ENCODE assay signal across 25 cellular contexts in genomic region chr3:48244462-48244861, GRCh38. TPM values are rescaled to one million over a fixed set of nuclear protein-coding genes. Genes with fewer than 3 reads are reported as not detected.
DNase-seq lines count a peak whose midpoint lies in the region; ATAC-seq, FAIRE-seq and TF ChIP-seq lines count a peak whose summit lies in the region.
"Had no signal": no experiment of that assay in that cellular context is flagged by ENCODE, and none has a peak within 500 bp of the region (broad histone marks: within the 10 kb centered on the region; RNA-seq: fewer than 3 reads in every experiment).

No MANE protein-coding gene starts in this region.

- RAD21 ChIA-PET in GM12878 (lab: Charles Lee; ENCODE audit: unreplicated experiment), result interaction anchor here (2.3 to 3.1 kb wide), 2 partner anchors 156 to 192 kb away, joined by 9 to 21 read pairs; no protein-coding TSS in a partner anchor

- no TSS peak for BruUV-seq in GM12878 (replicated peaks; lab: Mats Ljungman, UMichigan)

- no peak for TF ChIP-seq EP300 in GM12878 (IDR thresholded peaks at IDR 0.05; ENCODE audit: borderline replicate concordance in 1 of 2, control insufficient read depth in 1 of 2, low read depth in 2 of 2, low read length in 2 of 2)

- H3K4me2 ChIP-seq in GM23338 (no peak overlapping the region), GM12878 (ENCODE audit: control insufficient read depth, insufficient read depth) (peak overlapping the region; percentile 23; the same call in 1 of the 2 replicates), neural progenitor cell (peak overlapping the region; percentile 91)
- H3K4me2 ChIP-seq: KMS-11, SK-N-SH had no signal

- TF ChIP-seq RAD21 in GM12878 (IDR thresholded peaks at IDR 0.05; ENCODE audit: insufficient read depth, low read depth, low read length), result no peak

- H3K36me3 ChIP-seq in GM23338 (ENCODE audit: insufficient read depth), result peaks cover 40% of the 10 kb centered on the region
- H3K36me3 ChIP-seq in GM12878 (ENCODE audit: control insufficient read depth in 2 of 2, insufficient read depth in 2 of 2, low read length in 1 of 2), result no peaks in the 10 kb centered on the region; a peak in 2 of 4 replicates
- H3K36me3 ChIP-seq in neural progenitor cell, result peaks cover 8% of the 10 kb centered on the region

- H3K4me3 ChIP-seq in GM23338 (peak overlapping the region; percentile 97; the same call in 1 of the 2 replicates), GM12878 (no peak overlapping the region), neural progenitor cell (no peak overlapping the region)

- no peak overlapping the region for H3K4me3 Mint-ChIP-seq in activated naive CD8-positive, alpha-beta T cell treated with anti-CD3 and anti-CD28 coated beads, Interleukin-2, amount 10 ng/mL, durations not matched to agents 7 days and 5 days
- no peak overlapping the region for H3K4me3 Mint-ChIP-seq in activated naive CD8-positive, alpha-beta T cell treated with anti-CD3 and anti-CD28 coated beads for 36 hours
- H3K4me3 Mint-ChIP-seq in GM23338 (peak overlapping the region; percentile 51; the same call in 1 of the 3 replicates), neural progenitor cell (no peak overlapping the region)
- H3K4me3 Mint-ChIP-seq: HFFc6 had no signal

- no peaks in the 10 kb centered on the region for H3K27me3 Mint-ChIP-seq in activated naive CD8-positive, alpha-beta T cell treated with anti-CD3 and anti-CD28 coated beads, Interleukin-2, amount 10 ng/mL, durations not matched to agents 7 days and 5 days
- no peaks in the 10 kb centered on the region for H3K27me3 Mint-ChIP-seq in activated naive CD8-positive, alpha-beta T cell treated with anti-CD3 and anti-CD28 coated beads for 36 hours
- peaks cover 5% of the 10 kb centered on the region for H3K27me3 Mint-ChIP-seq in GM23338 (ENCODE audit: insufficient read depth, low read depth, poor library complexity)
- no peaks in the 10 kb centered on the region for H3K27me3 Mint-ChIP-seq in neural progenitor cell (ENCODE audit: insufficient read depth, low read depth)

- H3K36me3 Mint-ChIP-seq in activated naive CD8-positive, alpha-beta T cell treated with anti-CD3 and anti-CD28 coated beads, Interleukin-2, amount 10 ng/mL, durations not matched to agents 7 days and 5 days, result peaks cover 19% of the 10 kb centered on the region
- peaks cover 26% of the 10 kb centered on the region for H3K36me3 Mint-ChIP-seq in activated naive CD8-positive, alpha-beta T cell treated with anti-CD3 and anti-CD28 coated beads for 36 hours
- H3K36me3 Mint-ChIP-seq in GM23338 (ENCODE audit: low read depth) (peaks cover 66% of the 10 kb centered on the region), neural progenitor cell (peaks cover 13% of the 10 kb centered on the region)

- H4K20me1 ChIP-seq in GM23338 (replicated peaks; ENCODE audit: insufficient read depth) (peaks cover 68% of the 10 kb centered on the region), GM12878 (ENCODE audit: control insufficient read depth, insufficient read depth) (no peaks in the 10 kb centered on the region), neural progenitor cell (ENCODE audit: low read depth) (peaks cover 42% of the 10 kb centered on the region)

- no peak for ATAC-seq in activated naive CD8-positive, alpha-beta T cell treated with anti-CD3 and anti-CD28 coated beads, Interleukin-2, amount 10 ng/mL, durations not matched to agents 7 days and 5 days (ENCODE audit: low read depth)
- ATAC-seq in GM23338 (no peak), GM12878 (no peak), GM18498 (IDR thresholded peaks at IDR 0.05; ENCODE audit: unreplicated experiment) (no peak), HG03378 (IDR thresholded peaks at IDR 0.05; ENCODE audit: unreplicated experiment) (no peak)
- ATAC-seq: Panc1 had no signal

- H3K27me3 ChIP-seq in GM23338 (ENCODE audit: insufficient read depth), result no peaks in the 10 kb centered on the region
- H3K27me3 ChIP-seq in GM12878 (replicated peaks in 1 of 2; ENCODE audit: control insufficient read depth in 2 of 2, insufficient read depth in 2 of 2, low read length in 1 of 2), result no peaks in the 10 kb centered on the region
- H3K27me3 ChIP-seq in neural progenitor cell, result no peaks in the 10 kb centered on the region

- H3K9ac ChIP-seq in GM12878 (ENCODE audit: control insufficient read depth, insufficient read depth, low read length), result no peak overlapping the region
- no peak overlapping the region for H3K9ac ChIP-seq in neural progenitor cell
- H3K9ac ChIP-seq: KMS-11, SK-N-SH had no signal

- POLR2A ChIA-PET in activated naive CD8-positive, alpha-beta T cell treated with anti-CD3 and anti-CD28 coated beads, Interleukin-2, amount 10 ng/mL, durations not matched to agents 7 days and 5 days (lab: Charles Lee), result interaction anchor here (0.6 to 1.9 kb wide), 2 partner anchors 10 to 24 kb away, joined by 3 to 7 read pairs; no protein-coding TSS in a partner anchor
- POLR2A ChIA-PET in GM12878 (lab: Charles Lee), result interaction anchor here (0.6 to 1.2 kb wide), 4 partner anchors 14 to 229 kb away, joined by 3 to 5 read pairs (median 4); no protein-coding TSS in a partner anchor

- DNase-seq in activated naive CD8-positive, alpha-beta T cell treated with anti-CD3 and anti-CD28 coated beads, Interleukin-2, amount 10 ng/mL, durations not matched to agents 7 days and 5 days, result no peak
- DNase-seq in activated naive CD8-positive, alpha-beta T cell treated with anti-CD3 and anti-CD28 coated beads for 36 hours, result no peak
- DNase-seq in GM23338 (ENCODE audit: low spot score), result no peak
- no peak for DNase-seq in GM12878 (ENCODE audit: low read depth, low spot score)
- no peak for DNase-seq in neural progenitor cell (ENCODE audit: low spot score)
- DNase-seq in effector CD8-positive, alpha-beta T cell (lab: John Stamatoyannopoulos, UW), result no peak
- DNase-seq: C1 segment of cervical spinal cord; EL; GF-D8; HFFc6; NCI-H1105 treated with DMSO at 0.1 percent for 48 hours; NCI-H2029 treated with DMSO at 0.1 percent for 48 hours; NCI-H2171; NCI-H345; NCI-H774; NK-92 treated with Interleukin-12 subunit alpha and Interleukin-12 subunit beta, amount 100 ng/mL, for 24 hours; SIG-M5; SK-N-SH had no signal

- peak overlapping the region; percentile 9 for H3K27ac Mint-ChIP-seq in activated naive CD8-positive, alpha-beta T cell treated with anti-CD3 and anti-CD28 coated beads, Interleukin-2, amount 10 ng/mL, durations not matched to agents 7 days and 5 days
- H3K27ac Mint-ChIP-seq in activated naive CD8-positive, alpha-beta T cell treated with anti-CD3 and anti-CD28 coated beads for 36 hours, result no peak overlapping the region
- no peak overlapping the region for H3K27ac Mint-ChIP-seq in GM23338
- H3K27ac Mint-ChIP-seq in neural progenitor cell, result no peak overlapping the region
- H3K27ac Mint-ChIP-seq: HFFc6 had no signal

- FAIRE-seq in GM12878 (lab: Jason Lieb, UNC), result no peak
- FAIRE-seq: D721Med had no signal

- H3F3A ChIP-seq in GM23338 (replicated peaks; ENCODE audit: low read depth) (peaks cover 26% of the 10 kb centered on the region), neural progenitor cell (ENCODE audit: low read depth) (peaks cover 29% of the 10 kb centered on the region)

- no peaks in the 10 kb centered on the region for H3K9me2 ChIP-seq in GM23338 (ENCODE audit: insufficient read depth)
- H3K9me2 ChIP-seq: SK-N-SH had no signal

- intact Hi-C loops in GM12878 (cut with micrococcal nuclease; ENCODE audit: unreplicated experiment), result no loop called here

- TF ChIP-seq CTCF in GM23338 (conservative IDR thresholded peaks at IDR 0.05; ENCODE audit: low read depth in 2 of 2) (no peak), GM12878 (IDR thresholded peaks at IDR 0.05 in 2 of 3, conservative IDR thresholded peaks at IDR 0.05 in 1 of 3; ENCODE audit: control insufficient read depth in 2 of 3, extremely low read depth in 1 of 3, insufficient read depth in 1 of 3, low read depth in 3 of 3, low read length in 3 of 3) (no peak), neural progenitor cell (IDR thresholded peaks at IDR 0.05) (no peak)

- CTCF ChIA-PET in GM12878 (lab: Yijun Ruan, JAX), result interaction anchor here (0.7 to 3.6 kb wide), 6 partner anchors 11 to 192 kb away, joined by 3 to 32 read pairs (median 4); partner anchors contain the start of gene CAMP

- H3K27ac ChIP-seq in GM23338 (ENCODE audit: low read depth) (no peak overlapping the region), GM12878 (ENCODE audit: control insufficient read depth, insufficient read depth) (no peak overlapping the region), neural progenitor cell (no peak overlapping the region)
- H3K27ac ChIP-seq: KMS-11 had no signal

- no peak for TF ChIP-seq POLR2A in GM12878 (IDR thresholded peaks at IDR 0.05; ENCODE audit: low read depth, low read length)

- H3K4me1 ChIP-seq in GM23338 (ENCODE audit: insufficient read depth) (peaks cover 35% of the 10 kb centered on the region), GM12878 (ENCODE audit: control insufficient read depth, insufficient read depth, low read length) (peaks cover 7% of the 10 kb centered on the region; the same call in 1 of the 2 replicates), neural progenitor cell (peaks cover 25% of the 10 kb centered on the region)

- H3K79me2 ChIP-seq in GM23338 (replicated peaks; ENCODE audit: insufficient read depth) (peaks cover 86% of the 10 kb centered on the region), GM12878 (ENCODE audit: control insufficient read depth, insufficient read depth, low read length) (peaks cover 54% of the 10 kb centered on the region), neural progenitor cell (ENCODE audit: low read depth) (peaks cover 85% of the 10 kb centered on the region)

- H3K9me3 Mint-ChIP-seq in activated naive CD8-positive, alpha-beta T cell treated with anti-CD3 and anti-CD28 coated beads, Interleukin-2, amount 10 ng/mL, durations not matched to agents 7 days and 5 days, result no peaks in the 10 kb centered on the region
- H3K9me3 Mint-ChIP-seq in activated naive CD8-positive, alpha-beta T cell treated with anti-CD3 and anti-CD28 coated beads for 36 hours, result no peaks in the 10 kb centered on the region
- H3K9me3 Mint-ChIP-seq in GM23338, result no peaks in the 10 kb centered on the region
- H3K9me3 Mint-ChIP-seq in neural progenitor cell, result no peaks in the 10 kb centered on the region
- H3K9me3 Mint-ChIP-seq: HFFc6 had no signal

- SMC1A ChIA-PET in GM12878 (lab: Charles Lee; ENCODE audit: uncharacterized antibody, unreplicated experiment), result interaction anchor here (1.3 to 2.0 kb wide), 6 partner anchors 10 to 196 kb away, joined by 3 to 14 read pairs (median 5); partner anchors contain the start of genes CCDC51, CDC25A and TMA7

- no peaks in the 10 kb centered on the region for H3K9me3 ChIP-seq in GM12878 (replicated peaks; ENCODE audit: control insufficient read depth, insufficient read depth, low read length)
- H3K9me3 ChIP-seq in neural progenitor cell (ENCODE audit: low read depth), result no peaks in the 10 kb centered on the region
- H3K9me3 ChIP-seq: SK-N-SH had no signal

- H2AFZ ChIP-seq in GM23338 (no peak overlapping the region), GM12878 (ENCODE audit: control insufficient read depth, low read depth, low read length) (no peak overlapping the region), neural progenitor cell (replicated peaks) (no peak overlapping the region)

- WGBS in GM12878 (ENCODE audit: insufficient coverage, insufficient replicate concordance, low lambda C conversion rate, missing lambda C conversion rate), result 38% methylated on average over 1 of the region's 1 CpG

- H3K4me1 Mint-ChIP-seq in activated naive CD8-positive, alpha-beta T cell treated with anti-CD3 and anti-CD28 coated beads, Interleukin-2, amount 10 ng/mL, durations not matched to agents 7 days and 5 days, result peaks cover 37% of the 10 kb centered on the region
- H3K4me1 Mint-ChIP-seq in activated naive CD8-positive, alpha-beta T cell treated with anti-CD3 and anti-CD28 coated beads for 36 hours, result peaks cover 35% of the 10 kb centered on the region
- peaks cover 27% of the 10 kb centered on the region for H3K4me1 Mint-ChIP-seq in GM23338
- H3K4me1 Mint-ChIP-seq in neural progenitor cell, result peaks cover 19% of the 10 kb centered on the region

- in situ Hi-C loops in GM12878 (cut with MboI), result no loop called here

RNA-seq across cellular contexts. Expression of gene ZNF589, which starts 3.6 kb away (rescaled TPM):
- 10 to 100 TPM; 35.9 to 43.1 TPM for total RNA-seq in activated naive CD8-positive, alpha-beta T cell treated with anti-CD3 and anti-CD28 coated beads, Interleukin-2, amount 10 ng/mL, durations not matched to agents 7 days and 5 days
- total RNA-seq in activated naive CD8-positive, alpha-beta T cell treated with anti-CD3 and anti-CD28 coated beads for 36 hours, result 10 to 100 TPM; 21.7 to 22.8 TPM
- total RNA-seq in GM23338 (2014; rRNA removed; shearing (Covaris generic)), result 106 and 115 TPM in 2 replicates
- polyA plus RNA-seq in GM23338 (2016; fragmentation: Nextera tagmentation; extraction: Ambion mirVana), result 32.1 and 36.3 TPM in 2 replicates
- 211 and 232 TPM in 2 replicates for total RNA-seq in GM12878 (2013; cell fraction: nucleolus; rRNA removed)
- total RNA-seq in GM12878 (2014; rRNA removed), result 26.5 and 29.0 TPM in 2 replicates
- 29.5 and 30.2 TPM in 2 replicates for total RNA-seq in GM12878 (2014; rRNA removed; fragmentation: Illumina TruSeq; extraction: Trizol)
- total RNA-seq in GM12878 (2021), result 27.7 and 34.2 TPM in 2 replicates
- 25.2 TPM for polyA plus RNA-seq in GM12878 (2011; ENCODE audit: low read depth)
- 47.2 and 47.9 TPM in 2 replicates for polyA plus RNA-seq in GM12878 (2011; rRNA removed)
- polyA plus RNA-seq in GM12878 (2011; cell fraction: cytosol; rRNA removed), result 29.4 and 32.9 TPM in 2 replicates
- polyA plus RNA-seq in GM12878 (2011; cell fraction: nucleus; rRNA removed), result 114 and 142 TPM in 2 replicates
- 26.2 and 27.8 TPM in 2 replicates for polyA plus RNA-seq in GM12878 (2012)
- 36.9 and 47.9 TPM in 2 replicates for polyA plus RNA-seq in GM12878 (2014; fragmentation: Illumina TruSeq; extraction: Trizol)
- 10 to 100 TPM in 1 of 2 experiments, 1 to 10 TPM in 1; 6.5 to 10.1 TPM for polyA plus RNA-seq in GM12878 (2014; fragmentation: Nextera tagmentation; extraction: Ambion mirVana)
- 30.2 and 30.8 TPM in 2 replicates for polyA plus RNA-seq in GM12878 (2014; rRNA removed)
- 10 to 100 TPM; 19.7 to 20.2 TPM for polyA plus RNA-seq in GM12878 (2016; fragmentation: Nextera tagmentation; extraction: Ambion mirVana)
- 33.6 and 39.6 TPM in 2 replicates for polyA minus RNA-seq in GM12878 (2011; rRNA and poly(A)+ RNA removed)
- 8.0 and 10.2 TPM in 2 replicates for polyA minus RNA-seq in GM12878 (2011; cell fraction: cytosol; rRNA and poly(A)+ RNA removed)
- 24.1 and 29.7 TPM in 2 replicates for polyA minus RNA-seq in GM12878 (2011; cell fraction: nucleus; rRNA and poly(A)+ RNA removed)
- total RNA-seq in neural progenitor cell (ENCODE audit: low replicate concordance), result 49.9 and 57.3 TPM in 2 replicates

RNA-seq across cellular contexts. Expression of gene CAMP, which starts 21.2 kb away (rescaled TPM):
- not detected for total RNA-seq in activated naive CD8-positive, alpha-beta T cell treated with anti-CD3 and anti-CD28 coated beads, Interleukin-2, amount 10 ng/mL, durations not matched to agents 7 days and 5 days
- not detected for total RNA-seq in activated naive CD8-positive, alpha-beta T cell treated with anti-CD3 and anti-CD28 coated beads for 36 hours
- total RNA-seq in GM23338 (2014; rRNA removed; shearing (Covaris generic)), result not detected in 2 replicates
- polyA plus RNA-seq in GM23338 (2016; fragmentation: Nextera tagmentation; extraction: Ambion mirVana) (not detected in 2 replicates), GM12878 (2011; rRNA removed) (0.76 and 0.86 TPM in 2 replicates), GM12878 (2014; fragmentation: Illumina TruSeq; extraction: Trizol) (2.3 and 6.9 TPM in 2 replicates), GM12878 (2014; fragmentation: Nextera tagmentation; extraction: Ambion mirVana) (10 to 100 TPM; 25.4 to 34.3 TPM), GM12878 (2014; rRNA removed) (10.4 and 10.9 TPM in 2 replicates), GM12878 (2016; fragmentation: Nextera tagmentation; extraction: Ambion mirVana) (1 to 10 TPM; 3.4 to 3.7 TPM)
- not detected in 2 replicates for total RNA-seq in GM12878 (2013; cell fraction: nucleolus; rRNA removed)
- total RNA-seq in GM12878 (2014; rRNA removed) (9.8 and 11.7 TPM in 2 replicates), GM12878 (2014; rRNA removed; fragmentation: Illumina TruSeq; extraction: Trizol) (7.4 and 8.7 TPM in 2 replicates), GM12878 (2021) (7.5 and 7.8 TPM in 2 replicates), neural progenitor cell (ENCODE audit: low replicate concordance) (not detected in 2 replicates)
- 4.9 TPM for polyA plus RNA-seq in GM12878 (2011; ENCODE audit: low read depth)
- 0.88 and 2.0 TPM in 2 replicates for polyA plus RNA-seq in GM12878 (2011; cell fraction: cytosol; rRNA removed)
- polyA plus RNA-seq in GM12878 (2011; cell fraction: nucleus; rRNA removed), result 0.56 and 0.93 TPM in 2 replicates
- 6.8 and 12.9 TPM in 2 replicates for polyA plus RNA-seq in GM12878 (2012)
- 0.41 and 1.1 TPM in 2 replicates for polyA minus RNA-seq in GM12878 (2011; rRNA and poly(A)+ RNA removed)
- not detected in 2 replicates for polyA minus RNA-seq in GM12878 (2011; cell fraction: cytosol; rRNA and poly(A)+ RNA removed)
- polyA minus RNA-seq in GM12878 (2011; cell fraction: nucleus; rRNA and poly(A)+ RNA removed), result not detected in 2 replicates
- total RNA-seq: H7, HFFc6, HT1080 had no signal
- polyA plus RNA-seq: SK-N-SH had no signal

RNA-seq across cellular contexts. Expression of gene CDC25A, which starts 56.2 kb away (rescaled TPM):
- 10 to 100 TPM; 14.7 to 19.0 TPM for total RNA-seq in activated naive CD8-positive, alpha-beta T cell treated with anti-CD3 and anti-CD28 coated beads, Interleukin-2, amount 10 ng/mL, durations not matched to agents 7 days and 5 days
- total RNA-seq in activated naive CD8-positive, alpha-beta T cell treated with anti-CD3 and anti-CD28 coated beads for 36 hours, result 10 to 100 TPM; 55.7 to 57.4 TPM
- 126 and 131 TPM in 2 replicates for total RNA-seq in GM23338 (2014; rRNA removed; shearing (Covaris generic))
- polyA plus RNA-seq in GM23338 (2016; fragmentation: Nextera tagmentation; extraction: Ambion mirVana) (15.2 and 17.7 TPM in 2 replicates), GM12878 (2011; rRNA removed) (16.0 and 16.1 TPM in 2 replicates), GM12878 (2014; fragmentation: Illumina TruSeq; extraction: Trizol) (33.8 and 35.3 TPM in 2 replicates), GM12878 (2014; fragmentation: Nextera tagmentation; extraction: Ambion mirVana) (1 to 10 TPM; 2.9 to 5.6 TPM), GM12878 (2014; rRNA removed) (25.6 and 30.3 TPM in 2 replicates), GM12878 (2016; fragmentation: Nextera tagmentation; extraction: Ambion mirVana) (10 to 100 TPM; 21.3 to 23.4 TPM)
- total RNA-seq in GM12878 (2013; cell fraction: nucleolus; rRNA removed), result 9.5 and 18.7 TPM in 2 replicates
- total RNA-seq in GM12878 (2014; rRNA removed) (32.1 and 32.5 TPM in 2 replicates), GM12878 (2014; rRNA removed; fragmentation: Illumina TruSeq; extraction: Trizol) (29.5 and 30.3 TPM in 2 replicates), GM12878 (2021) (34.4 and 36.6 TPM in 2 replicates), neural progenitor cell (ENCODE audit: low replicate concordance) (51.8 and 74.1 TPM in 2 replicates)
- polyA plus RNA-seq in GM12878 (2011; ENCODE audit: low read depth), result 5.7 TPM
- 12.1 and 15.7 TPM in 2 replicates for polyA plus RNA-seq in GM12878 (2011; cell fraction: cytosol; rRNA removed)
- polyA plus RNA-seq in GM12878 (2011; cell fraction: nucleus; rRNA removed), result 10.0 and 12.0 TPM in 2 replicates
- polyA plus RNA-seq in GM12878 (2012), result 8.4 and 8.7 TPM in 2 replicates
- polyA minus RNA-seq in GM12878 (2011; rRNA and poly(A)+ RNA removed), result 17.3 and 17.6 TPM in 2 replicates
- polyA minus RNA-seq in GM12878 (2011; cell fraction: cytosol; rRNA and poly(A)+ RNA removed), result 9.4 and 12.9 TPM in 2 replicates
- 11.5 and 16.8 TPM in 2 replicates for polyA minus RNA-seq in GM12878 (2011; cell fraction: nucleus; rRNA and poly(A)+ RNA removed)

RNA-seq across cellular contexts. Expression of gene NME6, which starts 56.7 kb away (rescaled TPM):
- 10 to 100 TPM; 37.5 to 39.8 TPM for total RNA-seq in activated naive CD8-positive, alpha-beta T cell treated with anti-CD3 and anti-CD28 coated beads, Interleukin-2, amount 10 ng/mL, durations not matched to agents 7 days and 5 days
- total RNA-seq in activated naive CD8-positive, alpha-beta T cell treated with anti-CD3 and anti-CD28 coated beads for 36 hours, result 10 to 100 TPM; 31.5 to 34.6 TPM
- 12.4 and 16.4 TPM in 2 replicates for total RNA-seq in GM23338 (2014; rRNA removed; shearing (Covaris generic))
- polyA plus RNA-seq in GM23338 (2016; fragmentation: Nextera tagmentation; extraction: Ambion mirVana) (11.2 and 11.7 TPM in 2 replicates), GM12878 (2011; rRNA removed) (22.1 and 34.2 TPM in 2 replicates), GM12878 (2014; fragmentation: Illumina TruSeq; extraction: Trizol) (22.4 and 31.7 TPM in 2 replicates), GM12878 (2014; fragmentation: Nextera tagmentation; extraction: Ambion mirVana) (10 to 100 TPM; 39.4 to 68.6 TPM), GM12878 (2014; rRNA removed) (27.7 and 27.9 TPM in 2 replicates), GM12878 (2016; fragmentation: Nextera tagmentation; extraction: Ambion mirVana) (10 to 100 TPM; 38.0 to 38.8 TPM)
- total RNA-seq in GM12878 (2013; cell fraction: nucleolus; rRNA removed), result 62.9 and 64.4 TPM in 2 replicates
- total RNA-seq in GM12878 (2014; rRNA removed) (27.8 and 33.4 TPM in 2 replicates), GM12878 (2014; rRNA removed; fragmentation: Illumina TruSeq; extraction: Trizol) (26.2 and 28.9 TPM in 2 replicates), GM12878 (2021) (21.3 and 25.5 TPM in 2 replicates), neural progenitor cell (ENCODE audit: low replicate concordance) (18.8 and 26.5 TPM in 2 replicates)
- polyA plus RNA-seq in GM12878 (2011; ENCODE audit: low read depth), result 12.3 TPM
- polyA plus RNA-seq in GM12878 (2011; cell fraction: cytosol; rRNA removed), result 43.7 and 54.0 TPM in 2 replicates
- polyA plus RNA-seq in GM12878 (2011; cell fraction: nucleus; rRNA removed), result 11.2 and 11.5 TPM in 2 replicates
- 13.8 and 19.4 TPM in 2 replicates for polyA plus RNA-seq in GM12878 (2012)
- 38.5 and 44.2 TPM in 2 replicates for polyA minus RNA-seq in GM12878 (2011; rRNA and poly(A)+ RNA removed)
- polyA minus RNA-seq in GM12878 (2011; cell fraction: cytosol; rRNA and poly(A)+ RNA removed), result 9.1 and 9.9 TPM in 2 replicates
- polyA minus RNA-seq in GM12878 (2011; cell fraction: nucleus; rRNA and poly(A)+ RNA removed), result 10.9 and 12.8 TPM in 2 replicates
